1 cellular context compared by ENCODE assay signal in genomic region chr5:173806270-173807035, GRCh38.
TF ChIP-seq lines count a peak whose summit lies in the region.

No MANE protein-coding gene starts in this region.

TF ChIP-seq in GM23338, 12 proteins besides CTCF, POLR2A, EP300 and RAD21 (continued from another document):
- no peak for TF ChIP-seq ZNF462 (CRISPR knock-in tag; IDR thresholded peaks at IDR 0.05)
- TF ChIP-seq JUNB (IDR thresholded peaks at IDR 0.05; ENCODE audit: unreplicated experiment): no peak
- no peak for TF ChIP-seq CREB1 (CRISPR knock-in tag; IDR thresholded peaks at IDR 0.05; ENCODE audit: low read depth)
- no peak for TF ChIP-seq STAT1 (IDR thresholded peaks at IDR 0.05; ENCODE audit: unreplicated experiment)
- TF ChIP-seq EZH2 (IDR thresholded peaks at IDR 0.05; ENCODE audit: low read depth, unreplicated experiment): no peak
- TF ChIP-seq REST (IDR thresholded peaks at IDR 0.05; ENCODE audit: unreplicated experiment): no peak
- no peak for TF ChIP-seq ZNF331 (CRISPR knock-in tag; IDR thresholded peaks at IDR 0.05; ENCODE audit: low read depth)
- no peak for TF ChIP-seq ETS1 (IDR thresholded peaks at IDR 0.05)
